Comparison of ENCODE assay signal across 1 cellular context in the genomic region with DNA sequence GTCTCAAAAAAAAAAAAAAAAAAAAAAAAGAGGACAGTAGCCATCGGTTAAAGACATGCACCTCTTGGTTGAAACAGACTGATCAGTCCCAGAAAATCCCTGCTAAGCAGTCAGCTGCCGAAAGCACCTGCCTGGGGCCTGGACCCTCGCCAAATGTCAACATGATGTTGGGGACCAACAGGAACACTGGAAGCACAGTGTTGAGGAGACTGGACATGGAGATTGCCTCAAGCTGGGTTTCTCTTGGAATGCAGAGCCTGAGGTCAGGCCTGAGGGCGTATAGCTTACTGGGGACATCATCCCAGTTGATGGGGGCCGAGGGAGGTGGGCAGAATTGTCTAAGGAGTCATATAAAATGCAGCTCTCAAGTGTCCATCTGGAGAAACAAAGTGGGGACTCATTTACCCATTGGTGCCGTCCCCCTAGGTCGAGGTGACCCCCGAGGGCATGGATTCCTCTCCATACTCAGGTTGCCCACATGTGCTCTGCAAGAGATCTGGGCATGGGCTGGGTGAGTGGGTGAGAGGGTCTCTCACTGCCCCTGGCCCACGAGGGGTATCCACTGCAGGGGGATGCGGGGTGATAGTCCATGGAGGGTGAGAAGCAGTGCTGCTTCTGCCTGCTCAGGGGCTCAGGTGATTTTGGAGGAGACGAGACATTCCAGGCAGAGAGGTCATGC.
TF ChIP-seq lines count a peak whose summit lies in the region.

No MANE protein-coding gene starts in this region.

TF ChIP-seq in IMR-90, 13 proteins besides CTCF, POLR2A, EP300 and RAD21:
- TF ChIP-seq CEBPB (IDR thresholded peaks at IDR 0.05; ENCODE audit: low read depth, low read length) (no peak), FOS (IDR thresholded peaks at IDR 0.05; ENCODE audit: low read depth, low read length) (no peak), MAZ (IDR thresholded peaks at IDR 0.05; ENCODE audit: borderline replicate concordance, low read depth, low read length) (no peak), SMC3 (IDR thresholded peaks at IDR 0.05; ENCODE audit: low read depth, low read length) (no peak), RCOR1 (IDR thresholded peaks at IDR 0.05; ENCODE audit: insufficient replicate concordance, low read length) (no peak), NFE2L2 (IDR thresholded peaks at IDR 0.05; ENCODE audit: low read depth, low read length) (no peak), MAFK (IDR thresholded peaks at IDR 0.05; ENCODE audit: low read depth, low read length) (no peak), BHLHE40 (IDR thresholded peaks at IDR 0.05; ENCODE audit: low read depth, low read length) (no peak), CHD1 (IDR thresholded peaks at IDR 0.05; ENCODE audit: low read depth, low read length) (no peak), RFX5 (IDR thresholded peaks at IDR 0.05; ENCODE audit: low read depth, low read length) (no peak), MXI1 (IDR thresholded peaks at IDR 0.05; ENCODE audit: borderline replicate concordance, low read depth, low read length) (no peak)
- TF ChIP-seq, protein P1, sequence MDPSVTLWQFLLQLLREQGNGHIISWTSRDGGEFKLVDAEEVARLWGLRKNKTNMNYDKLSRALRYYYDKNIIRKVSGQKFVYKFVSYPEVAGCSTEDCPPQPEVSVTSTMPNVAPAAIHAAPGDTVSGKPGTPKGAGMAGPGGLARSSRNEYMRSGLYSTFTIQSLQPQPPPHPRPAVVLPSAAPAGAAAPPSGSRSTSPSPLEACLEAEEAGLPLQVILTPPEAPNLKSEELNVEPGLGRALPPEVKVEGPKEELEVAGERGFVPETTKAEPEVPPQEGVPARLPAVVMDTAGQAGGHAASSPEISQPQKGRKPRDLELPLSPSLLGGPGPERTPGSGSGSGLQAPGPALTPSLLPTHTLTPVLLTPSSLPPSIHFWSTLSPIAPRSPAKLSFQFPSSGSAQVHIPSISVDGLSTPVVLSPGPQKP (IDR thresholded peaks at IDR 0.05; ENCODE audit: borderline replicate concordance, low read depth, low read length), result no peak
- TF ChIP-seq, protein P2, sequence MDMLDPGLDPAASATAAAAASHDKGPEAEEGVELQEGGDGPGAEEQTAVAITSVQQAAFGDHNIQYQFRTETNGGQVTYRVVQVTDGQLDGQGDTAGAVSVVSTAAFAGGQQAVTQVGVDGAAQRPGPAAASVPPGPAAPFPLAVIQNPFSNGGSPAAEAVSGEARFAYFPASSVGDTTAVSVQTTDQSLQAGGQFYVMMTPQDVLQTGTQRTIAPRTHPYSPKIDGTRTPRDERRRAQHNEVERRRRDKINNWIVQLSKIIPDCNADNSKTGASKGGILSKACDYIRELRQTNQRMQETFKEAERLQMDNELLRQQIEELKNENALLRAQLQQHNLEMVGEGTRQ (IDR thresholded peaks at IDR 0.05; ENCODE audit: low read depth, low read length), result no peak
